8 cellular contexts compared by ENCODE assay signal in the genomic region with DNA sequence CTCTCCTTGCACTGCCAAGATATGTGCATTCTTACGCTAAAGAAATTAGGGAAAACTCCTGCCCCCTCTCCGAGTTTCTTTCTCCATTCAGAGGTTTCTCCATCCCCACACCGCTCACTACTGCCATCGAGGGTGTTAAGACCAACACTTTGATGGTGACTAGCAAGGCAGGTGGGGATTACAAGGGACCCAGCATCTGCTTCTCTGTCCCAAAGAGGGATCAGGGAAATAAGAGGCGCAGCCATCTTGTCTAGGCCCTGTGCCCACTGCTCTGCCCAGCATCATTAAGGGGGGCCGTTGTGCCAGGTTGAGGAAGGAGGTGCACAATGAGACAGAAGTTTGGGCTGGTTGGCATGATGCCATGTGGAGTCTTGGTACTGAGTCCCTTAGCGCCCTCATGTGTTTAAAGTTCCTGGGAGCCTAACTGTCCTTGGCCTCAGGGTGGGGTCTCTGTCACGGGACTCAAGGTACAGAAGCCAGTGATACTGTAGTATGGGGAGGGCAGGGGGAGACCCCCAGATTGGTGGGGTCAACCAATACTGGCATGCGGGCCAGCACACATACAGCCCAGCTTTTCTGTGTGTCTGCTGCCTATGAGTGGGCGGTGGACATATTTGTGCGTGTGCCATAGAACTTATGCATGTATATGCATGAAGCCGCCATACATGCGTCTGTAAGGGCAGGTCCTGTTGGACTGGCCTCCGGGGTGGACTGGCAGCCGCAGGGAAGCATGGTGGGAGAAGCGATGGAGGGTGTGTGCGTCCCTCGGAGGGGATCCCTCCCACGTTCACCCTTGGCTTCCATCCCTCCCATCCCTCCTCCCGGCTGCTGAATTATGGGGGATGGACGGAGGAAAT. TPM values are rescaled to one million over a fixed set of nuclear protein-coding genes. Genes with fewer than 3 reads are reported as not detected.
DNase-seq lines count a peak whose midpoint lies in the region; ATAC-seq, FAIRE-seq and TF ChIP-seq lines count a peak whose summit lies in the region.

No MANE protein-coding gene starts in this region.

- peak overlapping the region; percentile 14 for H3K9ac ChIP-seq in adipocyte (ENCODE audit: low read length)
- H3K9ac ChIP-seq in keratinocyte (ENCODE audit: control insufficient read depth, extremely low read depth, insufficient read depth, low read length), result peak overlapping the region; percentile 73

- H3K27me3 ChIP-seq in adipocyte (replicated peaks; ENCODE audit: control insufficient read depth, insufficient read depth, low read length) (peaks cover 43% of the 10 kb centered on the region), keratinocyte (ENCODE audit: control insufficient read depth, extremely low read depth, insufficient read depth, low read length) (peaks cover 36% of the 10 kb centered on the region), suprapubic skin (peaks cover 53% of the 10 kb centered on the region)

- no peaks in the 10 kb centered on the region for H3K36me3 ChIP-seq in adipocyte (ENCODE audit: control insufficient read depth, insufficient read depth, low read length, severe bottlenecking)
- H3K36me3 ChIP-seq in keratinocyte (ENCODE audit: control insufficient read depth in 2 of 2, extremely low read depth in 1 of 2, insufficient read depth in 2 of 2, low read length in 2 of 2), result no peaks in the 10 kb centered on the region
- no peaks in the 10 kb centered on the region for H3K36me3 ChIP-seq in suprapubic skin

- peak; percentile 77 for FAIRE-seq in keratinocyte (lab: Jason Lieb, UNC)

- no peaks in the 10 kb centered on the region for H3K79me2 ChIP-seq in keratinocyte (ENCODE audit: control insufficient read depth, insufficient read depth, low read length)

- peaks cover 27% of the 10 kb centered on the region for H3K4me1 ChIP-seq in adipocyte (ENCODE audit: control insufficient read depth, insufficient read depth, low read length)
- H3K4me1 ChIP-seq in keratinocyte (ENCODE audit: control insufficient read depth, extremely low read depth, insufficient read depth, low read length), result peaks cover 56% of the 10 kb centered on the region
- H3K4me1 ChIP-seq in suprapubic skin, result peaks cover 72% of the 10 kb centered on the region

- DNase-seq in NCI-H2196 (lab: John Stamatoyannopoulos, UW; ENCODE audit: unreplicated experiment), result peak; percentile 76
- peak; percentile 48 for DNase-seq in adipocyte (ENCODE audit: low read depth)
- DNase-seq in keratinocyte (ENCODE audit: low read depth, low spot score), result no peak
- DNase-seq in suprapubic skin (ENCODE audit: low spot score in 2 of 2), result peak in 1 of 2 donors; percentile 89

- no peaks in the 10 kb centered on the region for H3K9me1 ChIP-seq in keratinocyte (ENCODE audit: control insufficient read depth, extremely low read depth, insufficient read depth, low read length)

- ATAC-seq in HG03457 (IDR thresholded peaks at IDR 0.05; ENCODE audit: unreplicated experiment) (no peak), GM21786 (IDR thresholded peaks at IDR 0.05; ENCODE audit: unreplicated experiment) (no peak)

- peak overlapping the region; percentile 81 for H3K4me2 ChIP-seq in keratinocyte (ENCODE audit: control insufficient read depth, extremely low read depth, insufficient read depth, low read depth, low read length)

- H3K9me3 ChIP-seq in adipocyte (ENCODE audit: control insufficient read depth, low read length) (no peaks in the 10 kb centered on the region), keratinocyte (ENCODE audit: control insufficient read depth, low read depth, low read length) (no peaks in the 10 kb centered on the region), suprapubic skin (no peaks in the 10 kb centered on the region)

- 17% methylated on average over 17 of the region's 21 CpGs for WGBS in suprapubic skin

- TF ChIP-seq POLR2A in suprapubic skin (IDR thresholded peaks at IDR 0.05), result no peak

- TF ChIP-seq CTCF in C4-2B (conservative IDR thresholded peaks at IDR 0.05) (no peak), GM12874 (IDR thresholded peaks at IDR 0.05; ENCODE audit: insufficient read depth, low read depth, low read length) (0 out of 2 replicates have a peak, but pooled peaks have one; percentile 28), keratinocyte (optimal IDR thresholded peaks at IDR 0.05 in 1 of 3, IDR thresholded peaks at IDR 0.05 in 1 of 3, conservative IDR thresholded peaks at IDR 0.05 in 1 of 3; ENCODE audit: extremely low read depth in 1 of 3, insufficient read depth in 2 of 3, low read length in 3 of 3) (peak; percentile 44 to 74 (median 48)), suprapubic skin (IDR thresholded peaks at IDR 0.05) (peak in 1 of 2 donors; percentile 0)

- H3K27ac ChIP-seq in C4-2B, result peak overlapping the region; percentile 82
- no peak overlapping the region for H3K27ac ChIP-seq in keratinocyte (ENCODE audit: control insufficient read depth, insufficient read depth, low read length)
- H3K27ac ChIP-seq in suprapubic skin, result peak overlapping the region; percentile 86

- H2AFZ ChIP-seq in keratinocyte (ENCODE audit: control insufficient read depth, low read length), result peak overlapping the region; percentile 41

- H4K20me1 ChIP-seq in keratinocyte (ENCODE audit: control insufficient read depth, extremely low read depth, insufficient read depth, low read length), result no peaks in the 10 kb centered on the region

- dilution Hi-C loops in keratinocyte (cut with MboI; ENCODE audit: extremely low pct_ligation_motif_present, low sequenced_read_pairs), result no loop called here

- no peak for TF ChIP-seq EP300 in suprapubic skin (IDR thresholded peaks at IDR 0.05)

- peak overlapping the region; percentile 89 for H3K4me3 ChIP-seq in adipocyte (ENCODE audit: low read length)
- peak overlapping the region; percentile 34 to 71 (median 50) for H3K4me3 ChIP-seq in keratinocyte (ENCODE audit: control insufficient read depth in 2 of 3, extremely low read depth in 1 of 3, insufficient read depth in 2 of 3, low read depth in 1 of 3, low read length in 3 of 3)
- H3K4me3 ChIP-seq in suprapubic skin, result peak overlapping the region; percentile 61

RNA-seq across cellular contexts. Expression of a gene that starts 5.5 kb away (rescaled TPM):
- polyA plus RNA-seq in keratinocyte, result 3.3 to 9.0 TPM (median 4.4 TPM) in 3 replicates
- polyA plus RNA-seq in keratinocyte (2011; ENCODE audit: low read depth), result 11.6 TPM
- polyA plus RNA-seq in keratinocyte (2011; cell fraction: cytosol; rRNA removed), result 4.9 and 6.5 TPM in 2 replicates
- polyA plus RNA-seq in keratinocyte (2011; cell fraction: nucleus; rRNA removed), result 4.7 and 4.9 TPM in 2 replicates
- polyA plus RNA-seq in keratinocyte (2012; ENCODE audit: low replicate concordance), result 3.9 and 47.4 TPM in 2 replicates
- polyA minus RNA-seq in keratinocyte, result 3.6 to 8.3 TPM (median 4.2 TPM) in 3 replicates
- 5.0 TPM for polyA minus RNA-seq in keratinocyte (2011; cell fraction: cytosol; rRNA and poly(A)+ RNA removed)
- 2.5 and 2.8 TPM in 2 replicates for polyA minus RNA-seq in keratinocyte (2011; cell fraction: nucleus; rRNA and poly(A)+ RNA removed)
- 100 to 1,000 TPM in 1 of 4 donors, 10 to 100 TPM in 3; 28.8 to 104 (median 77.6) TPM for total RNA-seq in suprapubic skin

RNA-seq across cellular contexts. Expression of a gene that starts 20.6 kb away (rescaled TPM):
- 7.6 to 11.0 TPM (median 9.9 TPM) in 3 replicates for polyA plus RNA-seq in keratinocyte
- 7.7 TPM for polyA plus RNA-seq in keratinocyte (2011; ENCODE audit: low read depth)
- polyA plus RNA-seq in keratinocyte (2011; cell fraction: cytosol; rRNA removed), result 5.6 and 8.1 TPM in 2 replicates
- 13.7 and 15.9 TPM in 2 replicates for polyA plus RNA-seq in keratinocyte (2011; cell fraction: nucleus; rRNA removed)
- polyA plus RNA-seq in keratinocyte (2012; ENCODE audit: low replicate concordance), result 7.2 and 12.3 TPM in 2 replicates
- 5.4 to 9.9 TPM (median 7.6 TPM) in 3 replicates for polyA minus RNA-seq in keratinocyte
- polyA minus RNA-seq in keratinocyte (2011; cell fraction: cytosol; rRNA and poly(A)+ RNA removed), result 12.3 TPM
- polyA minus RNA-seq in keratinocyte (2011; cell fraction: nucleus; rRNA and poly(A)+ RNA removed), result 7.3 and 8.2 TPM in 2 replicates
- total RNA-seq in suprapubic skin, result 10 to 100 TPM; 22.4 to 44.2 (median 28.7) TPM

RNA-seq across cellular contexts. Expression of a gene that starts 33.0 kb away (rescaled TPM):
- polyA plus RNA-seq in keratinocyte, result 130 to 280 TPM (median 131 TPM) in 3 replicates
- polyA plus RNA-seq in keratinocyte (2011; ENCODE audit: low read depth), result 106 TPM
- 98.3 and 169 TPM in 2 replicates for polyA plus RNA-seq in keratinocyte (2011; cell fraction: cytosol; rRNA removed)
- 313 and 412 TPM in 2 replicates for polyA plus RNA-seq in keratinocyte (2011; cell fraction: nucleus; rRNA removed)
- 166 and 194 TPM in 2 replicates for polyA plus RNA-seq in keratinocyte (2012; ENCODE audit: low replicate concordance)
- polyA minus RNA-seq in keratinocyte, result 269 to 455 TPM (median 448 TPM) in 3 replicates
- 471 TPM for polyA minus RNA-seq in keratinocyte (2011; cell fraction: cytosol; rRNA and poly(A)+ RNA removed)
- 347 and 394 TPM in 2 replicates for polyA minus RNA-seq in keratinocyte (2011; cell fraction: nucleus; rRNA and poly(A)+ RNA removed)
- total RNA-seq in suprapubic skin, result 100 to 1,000 TPM; 304 to 327 (median 321) TPM

RNA-seq across cellular contexts. Expression of a gene that starts 43.6 kb away (rescaled TPM):
- polyA plus RNA-seq in keratinocyte, result 33.2 to 116 TPM (median 77.5 TPM) in 3 replicates
- polyA plus RNA-seq in keratinocyte (2011; ENCODE audit: low read depth), result 33.5 TPM
- 34.4 and 44.7 TPM in 2 replicates for polyA plus RNA-seq in keratinocyte (2011; cell fraction: cytosol; rRNA removed)
- 180 and 349 TPM in 2 replicates for polyA plus RNA-seq in keratinocyte (2011; cell fraction: nucleus; rRNA removed)
- polyA plus RNA-seq in keratinocyte (2012; ENCODE audit: low replicate concordance), result 22.9 and 134 TPM in 2 replicates
- 45.9 to 113 TPM (median 67.4 TPM) in 3 replicates for polyA minus RNA-seq in keratinocyte
- 52.0 TPM for polyA minus RNA-seq in keratinocyte (2011; cell fraction: cytosol; rRNA and poly(A)+ RNA removed)
- 90.7 and 122 TPM in 2 replicates for polyA minus RNA-seq in keratinocyte (2011; cell fraction: nucleus; rRNA and poly(A)+ RNA removed)
- total RNA-seq in suprapubic skin, result 100 to 1,000 TPM in 3 of 4 donors, 10 to 100 TPM in 1; 88.9 to 198 (median 120) TPM

RNA-seq across cellular contexts. Expression of a gene that starts 50.5 kb away (rescaled TPM):
- 0.05 TPM in 1 of 3 replicates, not detected in the others for polyA plus RNA-seq in keratinocyte
- not detected for polyA plus RNA-seq in keratinocyte (2011; ENCODE audit: low read depth)
- not detected in 2 replicates for polyA plus RNA-seq in keratinocyte (2011; cell fraction: cytosol; rRNA removed)
- 0.11 and 0.27 TPM in 2 replicates for polyA plus RNA-seq in keratinocyte (2011; cell fraction: nucleus; rRNA removed)
- 0.14 TPM in 1 of 2 replicates, not detected in the other for polyA plus RNA-seq in keratinocyte (2012; ENCODE audit: low replicate concordance)
- 0.43 TPM in 1 of 3 replicates, not detected in the others for polyA minus RNA-seq in keratinocyte
- polyA minus RNA-seq in keratinocyte (2011; cell fraction: cytosol; rRNA and poly(A)+ RNA removed), result not detected
- polyA minus RNA-seq in keratinocyte (2011; cell fraction: nucleus; rRNA and poly(A)+ RNA removed), result not detected in 2 replicates
- 1 to 10 TPM in 3 of 4 donors, under 1 TPM in 1; 0.55 to 8.2 (median 2.8) TPM for total RNA-seq in suprapubic skin
